1 cellular context compared by ENCODE assay signal in genomic region chr6:156778615-156779205, GRCh38.
A peak's percentile ranks its signal among the peaks of the same experiment; 100 is the strongest.
TF ChIP-seq lines count a peak whose summit lies in the region.

No MANE protein-coding gene starts in this region.

TF ChIP-seq in K562, 482 proteins besides CTCF, POLR2A, EP300 and RAD21 (continued from another document):
- TF ChIP-seq ZNF512 (tag; IDR thresholded peaks at IDR 0.05) (no peak), ERF (CRISPR knock-in tag; IDR thresholded peaks at IDR 0.05) (peak; percentile 74; the same call in 1 of the 2 replicates), CHD4 (IDR thresholded peaks at IDR 0.05; ENCODE audit: insufficient read depth, insufficient replicate concordance, low read depth, low read length, poor library complexity, severe bottlenecking) (no peak), ZBTB7A (IDR thresholded peaks at IDR 0.05; ENCODE audit: borderline replicate concordance, control insufficient read depth, low read depth, low read length) (0 out of 2 replicates have a peak, but pooled peaks have one; percentile 26), NCOR1 (IDR thresholded peaks at IDR 0.05) (peak; percentile 44; the same call in 1 of the 2 replicates), NELFE (IDR thresholded peaks at IDR 0.05; ENCODE audit: insufficient read depth, insufficient read length) (no peak), UBTF (IDR thresholded peaks at IDR 0.05; ENCODE audit: borderline replicate concordance in 1 of 2, low read depth in 2 of 2, low read length in 2 of 2) (peak in 1 of 2 experiments; percentile 60; a peak in 1 of 4 replicates), FOXK2 (conservative IDR thresholded peaks at IDR 0.05 in 1 of 2, IDR thresholded peaks at IDR 0.05 in 1 of 2; ENCODE audit: low read depth in 2 of 2) (no peak), ZNF609 (CRISPR knock-in tag; IDR thresholded peaks at IDR 0.05; ENCODE audit: borderline replicate concordance) (no peak), BDP1 (IDR thresholded peaks at IDR 0.05; ENCODE audit: insufficient read depth, insufficient read length) (no peak), BCOR (IDR thresholded peaks at IDR 0.05) (no peak), CEBPB (tag; IDR thresholded peaks at IDR 0.05) (no peak), CBFA2T3 (IDR thresholded peaks at IDR 0.05) (no peak), PHF8 (IDR thresholded peaks at IDR 0.05; ENCODE audit: borderline replicate concordance, low read length) (peak; percentile 51; the same call in 1 of the 2 replicates), HNRNPLL (IDR thresholded peaks at IDR 0.05; ENCODE audit: low read depth, low read length, poor library complexity, severe bottlenecking) (no peak), RBM25 (IDR thresholded peaks at IDR 0.05; ENCODE audit: low read depth, low read length, severe bottlenecking) (peak; percentile 61), PKNOX1 (IDR thresholded peaks at IDR 0.05) (peak; percentile 45; the same call in 1 of the 2 replicates), MYC (IDR thresholded peaks at IDR 0.05; ENCODE audit: low read depth, low read length) (no peak), MYC (CRISPR knock-in tag; IDR thresholded peaks at IDR 0.05; ENCODE audit: borderline replicate concordance, low read depth) (no peak), RREB1 (CRISPR knock-in tag; IDR thresholded peaks at IDR 0.05) (0 out of 2 replicates have a peak, but pooled peaks have one; percentile 64), KLF13 (tag; IDR thresholded peaks at IDR 0.05; ENCODE audit: borderline replicate concordance, low read depth) (no peak), KDM5B (IDR thresholded peaks at IDR 0.05; ENCODE audit: insufficient replicate concordance, low read depth, low read length) (peak; percentile 19), ETV6 (IDR thresholded peaks at IDR 0.05; ENCODE audit: borderline replicate concordance in 1 of 2, low read depth in 2 of 2, low read length in 1 of 2) (no peak), ETV6 (CRISPR knock-in tag; IDR thresholded peaks at IDR 0.05; ENCODE audit: borderline replicate concordance) (no peak), TFAP4 (CRISPR knock-in tag; IDR thresholded peaks at IDR 0.05; ENCODE audit: borderline replicate concordance) (peak; percentile 11; the same call in 1 of the 2 replicates), SIN3B (IDR thresholded peaks at IDR 0.05; ENCODE audit: low read depth) (0 out of 2 replicates have a peak, but pooled peaks have one; percentile 11), OTX1 (CRISPR knock-in tag; IDR thresholded peaks at IDR 0.05) (no peak), POLR2G (IDR thresholded peaks at IDR 0.05; ENCODE audit: low read depth, low read length) (peak; percentile 75), TSHZ1 (CRISPR knock-in tag; IDR thresholded peaks at IDR 0.05) (no peak), HDAC8 (tag; IDR thresholded peaks at IDR 0.05) (no peak), IRF1 (CRISPR knock-in tag; IDR thresholded peaks at IDR 0.05; ENCODE audit: borderline replicate concordance) (no peak)
